In genomic region chr4:128589384-128589957, GRCh38 we compare ENCODE assay signal across 27 cellular contexts.
DNase-seq lines count a peak whose midpoint lies in the region; ATAC-seq, FAIRE-seq and TF ChIP-seq lines count a peak whose summit lies in the region.
"Had no signal": no experiment of that assay in that cellular context is flagged by ENCODE, and none has a peak within 500 bp of the region (broad histone marks: within the 10 kb centered on the region; RNA-seq: fewer than 3 reads in every experiment).

No MANE protein-coding gene starts in this region.

- no peak overlapping the region for H3K4me3 Mint-ChIP-seq in activated CD8-positive, alpha-beta T cell treated with anti-CD3 and anti-CD28 coated beads for 36 hours

- intact Hi-C loops in kidney (cut with DNase I) (no loop called here), aorta (cut with DNase I) (no loop called here)
- intact Hi-C loops in activated CD8-positive, alpha-beta T cell treated with anti-CD3 and anti-CD28 coated beads for 36 hours (cut with micrococcal nuclease) = no loop called here

- peak overlapping the region; percentile 75 for H2AFZ ChIP-seq in OCI-LY3 (ENCODE audit: low read depth, low read length)

- ATAC-seq in A549 = peak; percentile 21 to 62; a peak in 4 of 6 replicates
- no peak for ATAC-seq in HG02885 (IDR thresholded peaks at IDR 0.05; ENCODE audit: poor library complexity, unreplicated experiment)
- ATAC-seq in activated CD8-positive, alpha-beta T cell treated with anti-CD3 and anti-CD28 coated beads for 36 hours = no peak
- ATAC-seq in aorta (ENCODE audit: low FRiP score) = no peak
- ATAC-seq: HCT116, K562, Panc1 had no signal

- H3K4me2 ChIP-seq in A549 (no peak overlapping the region), OCI-LY3 (ENCODE audit: low read length) (no peak overlapping the region)
- H3K4me2 ChIP-seq: SK-N-SH had no signal

- CTCF ChIA-PET in A549 (lab: Yijun Ruan, JAX) = no interaction called here
- CTCF ChIA-PET in activated CD8-positive, alpha-beta T cell treated with anti-CD3 and anti-CD28 coated beads for 36 hours (lab: Charles Lee) = no interaction called here

- H4K20me1 ChIP-seq in OCI-LY3 (ENCODE audit: insufficient read depth, low read length) = no peaks in the 10 kb centered on the region

- H3K4me3 ChIP-seq in A549 = no peak overlapping the region
- no peak overlapping the region for H3K4me3 ChIP-seq in OCI-LY3 (ENCODE audit: low read length)
- no peak overlapping the region for H3K4me3 ChIP-seq in kidney (ENCODE audit: low read length in 2 of 2)
- H3K4me3 ChIP-seq in skeletal muscle tissue (ENCODE audit: low read length in 3 of 3) = no peak overlapping the region
- H3K4me3 ChIP-seq in aorta (ENCODE audit: low read length in 2 of 2) = no peak overlapping the region
- H3K4me3 ChIP-seq: K562 had no signal

- no peak for TF ChIP-seq POLR2A in A549 (IDR thresholded peaks at IDR 0.05; ENCODE audit: low read length)

- no peak overlapping the region for H3K27ac Mint-ChIP-seq in activated CD8-positive, alpha-beta T cell treated with anti-CD3 and anti-CD28 coated beads for 36 hours

- no peaks in the 10 kb centered on the region for H3K36me3 Mint-ChIP-seq in activated CD8-positive, alpha-beta T cell treated with anti-CD3 and anti-CD28 coated beads for 36 hours (ENCODE audit: low read depth)

- no peak for FAIRE-seq in A549 (lab: Jason Lieb, UNC)
- FAIRE-seq in kidney (lab: Jason Lieb, UNC) = no peak
- FAIRE-seq: G401.6, GM18507, H1, K562 had no signal

- no peaks in the 10 kb centered on the region for H3K36me3 ChIP-seq in OCI-LY3 (replicated peaks; ENCODE audit: low read depth, low read length)
- H3K36me3 ChIP-seq in kidney (ENCODE audit: control insufficient read depth in 1 of 2, insufficient read depth in 2 of 2, low read length in 2 of 2) = no peaks in the 10 kb centered on the region
- H3K36me3 ChIP-seq in skeletal muscle tissue (ENCODE audit: control insufficient read depth in 3 of 3, insufficient read depth in 3 of 3, low read length in 3 of 3) = no peaks in the 10 kb centered on the region
- H3K36me3 ChIP-seq in aorta (ENCODE audit: control insufficient read depth in 1 of 2, insufficient read depth in 2 of 2, low read length in 1 of 2) = no peaks in the 10 kb centered on the region

- POLR2A ChIA-PET in A549 (lab: Yijun Ruan, JAX) = no interaction called here
- POLR2A ChIA-PET in activated CD8-positive, alpha-beta T cell treated with anti-CD3 and anti-CD28 coated beads for 36 hours (lab: Charles Lee) = no interaction called here

- 56% methylated on average over 4 of the region's 4 CpGs for WGBS in A549 (ENCODE audit: missing lambda C conversion rate)
- WGBS in aorta, 2 donors = 82 to 97% methylated on average over 4 of the region's 4 CpGs

- H3K79me2 ChIP-seq in OCI-LY3 (ENCODE audit: low read length) = no peaks in the 10 kb centered on the region

- H3K4me1 ChIP-seq in A549 (peaks cover 21% of the 10 kb centered on the region), OCI-LY3 (ENCODE audit: low read length) (peaks cover 9% of the 10 kb centered on the region), kidney (ENCODE audit: control insufficient read depth in 1 of 2, insufficient read depth in 1 of 2, low read depth in 1 of 2, low read length in 2 of 2) (peaks cover 19 to 32% of the 10 kb centered on the region in 2 donors), skeletal muscle tissue (ENCODE audit: control insufficient read depth in 3 of 3, insufficient read depth in 3 of 3, low read length in 3 of 3) (peaks cover 19 to 32% (median 31%) of the 10 kb centered on the region in 3 donors), aorta (ENCODE audit: control insufficient read depth in 1 of 2, insufficient read depth in 2 of 2, low read length in 2 of 2) (no peaks in the 10 kb centered on the region)

- H3K9me3 ChIP-seq in A549 = peaks cover 14% of the 10 kb centered on the region; the same call in 1 of the 3 replicates
- H3K9me3 ChIP-seq in OCI-LY3 (ENCODE audit: insufficient read depth, low read length) = no peaks in the 10 kb centered on the region
- peaks cover 0 to 11% of the 10 kb centered on the region in 2 donors for H3K9me3 ChIP-seq in kidney (ENCODE audit: control insufficient read depth in 1 of 2, low read length in 2 of 2)
- H3K9me3 ChIP-seq in skeletal muscle tissue (ENCODE audit: control insufficient read depth in 3 of 3, low read length in 3 of 3) = no peaks in the 10 kb centered on the region
- H3K9me3 ChIP-seq in aorta (ENCODE audit: control insufficient read depth, low read length) = peaks cover 2% of the 10 kb centered on the region
- H3K9me3 ChIP-seq: SK-N-SH had no signal

- peak in 1 of 2 experiments; percentile 63 for DNase-seq in A549 (ENCODE audit: low read depth in 1 of 2, low spot score in 1 of 2)
- no peak for DNase-seq in kidney
- DNase-seq in activated CD8-positive, alpha-beta T cell treated with anti-CD3 and anti-CD28 coated beads for 36 hours = no peak
- DNase-seq in aorta = no peak
- DNase-seq: Calu3; CD8-positive, alpha-beta memory T cell; DMS153; MM.1S; NCI-H1048; NCI-H1417 treated with DMSO at 0.1 percent for 48 hours; NCI-H187; NCI-H2107; NCI-H2227 treated with DMSO at 0.1 percent for 48 hours; NCI-H510A treated with DMSO at 0.1 percent for 48 hours; NCI-H748 treated with DMSO at 0.1 percent for 48 hours; SIG-M5; SK-N-SH had no signal

- H3K9ac ChIP-seq in OCI-LY3 (ENCODE audit: low read length) (no peak overlapping the region), kidney (ENCODE audit: low read length in 2 of 2) (no peak overlapping the region), skeletal muscle tissue (ENCODE audit: low read depth in 1 of 3, low read length in 3 of 3) (no peak overlapping the region)
- H3K9ac ChIP-seq: SK-N-SH had no signal

- H3K27me3 ChIP-seq in OCI-LY3 (ENCODE audit: low read depth, low read length) = no peaks in the 10 kb centered on the region
- H3K27me3 ChIP-seq in skeletal muscle tissue (ENCODE audit: control insufficient read depth in 3 of 3, insufficient read depth in 3 of 3, low read length in 3 of 3) = no peaks in the 10 kb centered on the region
- no peaks in the 10 kb centered on the region for H3K27me3 ChIP-seq in aorta (ENCODE audit: control insufficient read depth in 1 of 2, insufficient read depth in 2 of 2, low read length in 1 of 2)

- TF ChIP-seq CTCF in A549 (IDR thresholded peaks at IDR 0.05) = no peak
- TF ChIP-seq CTCF in OCI-LY3 (IDR thresholded peaks at IDR 0.05; ENCODE audit: low read depth, low read length) = no peak
- no peak for TF ChIP-seq CTCF in kidney (IDR thresholded peaks at IDR 0.05; ENCODE audit: borderline replicate concordance, extremely low read depth, insufficient read depth)
- no peak for TF ChIP-seq CTCF in activated CD8-positive, alpha-beta T cell treated with anti-CD3 and anti-CD28 coated beads for 36 hours (IDR thresholded peaks at IDR 0.05)

- no peak for TF ChIP-seq EP300 in A549 (IDR thresholded peaks at IDR 0.05)

- H3K27ac ChIP-seq in A549 (peak overlapping the region; percentile 53 to 58; a peak in 4 of 6 replicates), OCI-LY3 (ENCODE audit: low read length) (no peak overlapping the region), kidney (ENCODE audit: low read depth in 2 of 2, low read length in 2 of 2) (peak overlapping the region; percentile 36 to 66), skeletal muscle tissue (ENCODE audit: low read depth, low read length) (peak overlapping the region; percentile 81), aorta (ENCODE audit: low read depth in 1 of 2, low read length in 2 of 2) (no peak overlapping the region)
- H3K27ac ChIP-seq: C4-2B had no signal

- TF ChIP-seq RAD21 in A549 (conservative IDR thresholded peaks at IDR 0.05 in 1 of 2, IDR thresholded peaks at IDR 0.05 in 1 of 2) = no peak

- H3K9me3 Mint-ChIP-seq in activated CD8-positive, alpha-beta T cell treated with anti-CD3 and anti-CD28 coated beads for 36 hours = peaks cover 4% of the 10 kb centered on the region

- no peaks in the 10 kb centered on the region for H3K27me3 Mint-ChIP-seq in activated CD8-positive, alpha-beta T cell treated with anti-CD3 and anti-CD28 coated beads for 36 hours

- H3K4me1 Mint-ChIP-seq in activated CD8-positive, alpha-beta T cell treated with anti-CD3 and anti-CD28 coated beads for 36 hours (ENCODE audit: low read depth) = no peaks in the 10 kb centered on the region
- H3K4me1 Mint-ChIP-seq: CD8-positive, alpha-beta memory T cell had no signal

TF ChIP-seq in A549, 52 proteins besides CTCF, POLR2A, EP300 and RAD21 (continues in another document):
- TF ChIP-seq, protein P1, sequence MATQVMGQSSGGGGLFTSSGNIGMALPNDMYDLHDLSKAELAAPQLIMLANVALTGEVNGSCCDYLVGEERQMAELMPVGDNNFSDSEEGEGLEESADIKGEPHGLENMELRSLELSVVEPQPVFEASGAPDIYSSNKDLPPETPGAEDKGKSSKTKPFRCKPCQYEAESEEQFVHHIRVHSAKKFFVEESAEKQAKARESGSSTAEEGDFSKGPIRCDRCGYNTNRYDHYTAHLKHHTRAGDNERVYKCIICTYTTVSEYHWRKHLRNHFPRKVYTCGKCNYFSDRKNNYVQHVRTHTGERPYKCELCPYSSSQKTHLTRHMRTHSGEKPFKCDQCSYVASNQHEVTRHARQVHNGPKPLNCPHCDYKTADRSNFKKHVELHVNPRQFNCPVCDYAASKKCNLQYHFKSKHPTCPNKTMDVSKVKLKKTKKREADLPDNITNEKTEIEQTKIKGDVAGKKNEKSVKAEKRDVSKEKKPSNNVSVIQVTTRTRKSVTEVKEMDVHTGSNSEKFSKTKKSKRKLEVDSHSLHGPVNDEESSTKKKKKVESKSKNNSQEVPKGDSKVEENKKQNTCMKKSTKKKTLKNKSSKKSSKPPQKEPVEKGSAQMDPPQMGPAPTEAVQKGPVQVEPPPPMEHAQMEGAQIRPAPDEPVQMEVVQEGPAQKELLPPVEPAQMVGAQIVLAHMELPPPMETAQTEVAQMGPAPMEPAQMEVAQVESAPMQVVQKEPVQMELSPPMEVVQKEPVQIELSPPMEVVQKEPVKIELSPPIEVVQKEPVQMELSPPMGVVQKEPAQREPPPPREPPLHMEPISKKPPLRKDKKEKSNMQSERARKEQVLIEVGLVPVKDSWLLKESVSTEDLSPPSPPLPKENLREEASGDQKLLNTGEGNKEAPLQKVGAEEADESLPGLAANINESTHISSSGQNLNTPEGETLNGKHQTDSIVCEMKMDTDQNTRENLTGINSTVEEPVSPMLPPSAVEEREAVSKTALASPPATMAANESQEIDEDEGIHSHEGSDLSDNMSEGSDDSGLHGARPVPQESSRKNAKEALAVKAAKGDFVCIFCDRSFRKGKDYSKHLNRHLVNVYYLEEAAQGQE (IDR thresholded peaks at IDR 0.05) = no peak
- TF ChIP-seq ZNF302 (CRISPR knock-in tag; IDR thresholded peaks at IDR 0.05) = no peak
- TF ChIP-seq CEBPB (IDR thresholded peaks at IDR 0.05) = no peak
- TF ChIP-seq ZSCAN20 (CRISPR knock-in tag; IDR thresholded peaks at IDR 0.05) = no peak
- no peak for TF ChIP-seq HOXA7 (CRISPR knock-in tag; IDR thresholded peaks at IDR 0.05)
- no peak for TF ChIP-seq TFCP2L1 (CRISPR knock-in tag; IDR thresholded peaks at IDR 0.05)
- no peak for TF ChIP-seq RFX5 (IDR thresholded peaks at IDR 0.05)
- no peak for TF ChIP-seq MAFK (IDR thresholded peaks at IDR 0.05; ENCODE audit: partially characterized antibody)
- no peak for TF ChIP-seq CHD2 (IDR thresholded peaks at IDR 0.05; ENCODE audit: low read length, partially characterized antibody)

Comparison
In these comparisons a context has a peak if more than half of its experiments do, and no peak if none do; other contexts are left out.
1. ATAC-seq: peak in A549 (2 of 2); none in HG02885 (single experiment), activated CD8-positive, alpha-beta T cell treated with anti-CD3 and anti-CD28 coated beads for 36 hours (single experiment) and aorta (single experiment).
2. H3K27ac ChIP-seq: peak in A549 (2 of 2), kidney (2 of 2) and skeletal muscle tissue (single experiment); none in OCI-LY3 (single experiment) and aorta (0 of 2).